Comparison of ENCODE assay signal across 18 cellular contexts in genomic region chr18:35732134-35732533, GRCh38.
"Had no signal": no experiment of that assay in that cellular context is flagged by ENCODE, and none has a peak within 500 bp of the region (broad histone marks: within the 10 kb centered on the region; RNA-seq: fewer than 3 reads in every experiment).

No MANE protein-coding gene starts in this region.

- H3K4me3 Mint-ChIP-seq: naive thymus-derived CD8-positive, alpha-beta T cell; neural crest cell; stimulated activated naive B cell treated with anti-CD40 and anti-IgM and Interleukin-4, amounts not matched to agents 10 μg/mL and 1 μg/mL and 100 μg/mL, for 72 hours; stimulated activated naive CD8-positive, alpha-beta T cell treated with anti-CD3 and anti-CD28 coated beads, Interleukin-15, amount 100 ng/mL, for 72 hours had no signal

- H3K27ac Mint-ChIP-seq: stimulated activated naive B cell treated with anti-CD40 and anti-IgM and Interleukin-4, amounts not matched to agents 10 μg/mL and 1 μg/mL and 100 μg/mL, for 72 hours; stimulated activated naive CD8-positive, alpha-beta T cell treated with anti-CD3 and anti-CD28 coated beads, Interleukin-15, amount 100 ng/mL, for 72 hours had no signal

- H3K27me3 ChIP-seq: left lung, ovary, sigmoid colon, uterus had no signal

- H3K36me3 ChIP-seq: left lung, ovary, prostate gland, sigmoid colon, uterus had no signal

- H3K4me3 ChIP-seq: coronary artery, left lung, ovary, prostate gland, sigmoid colon, skin epidermis, uterus had no signal

- H3K27ac ChIP-seq: coronary artery, left lung, ovary, prostate gland, sigmoid colon, skin epidermis, uterus had no signal

- H3K9me3 ChIP-seq: ovary, prostate gland, sigmoid colon, uterus had no signal

- ATAC-seq: naive thymus-derived CD8-positive, alpha-beta T cell; stimulated activated naive B cell treated with anti-CD40 and anti-IgM and Interleukin-4, amounts not matched to agents 10 μg/mL and 1 μg/mL and 100 μg/mL, for 72 hours; stimulated activated naive CD8-positive, alpha-beta T cell treated with anti-CD3 and anti-CD28 coated beads, Interleukin-15, amount 100 ng/mL, for 72 hours had no signal

- DNase-seq: central memory CD4-positive, alpha-beta T cell; effector CD4-positive, alpha-beta T cell; islet precursor cell; left lung; naive thymus-derived CD8-positive, alpha-beta T cell; ovary; retina; sigmoid colon; stimulated activated CD4-positive, alpha-beta T cell treated with anti-CD3 and anti-CD28 coated beads, Interleukin-2, amount 100 ng/mL, for 24 hours; stimulated activated CD4-positive, alpha-beta T cell treated with anti-CD3 and anti-CD28 coated beads, Interleukin-4, amount 100 ng/mL, for 4 hours; stimulated activated naive B cell treated with anti-CD40 and anti-IgM and Interleukin-4, amounts not matched to agents 10 μg/mL and 1 μg/mL and 100 μg/mL, for 72 hours; stimulated activated naive CD8-positive, alpha-beta T cell treated with anti-CD3 and anti-CD28 coated beads, Interleukin-15, amount 100 ng/mL, for 72 hours; trophoblast cell; uterus had no signal

- H3K4me1 Mint-ChIP-seq: naive thymus-derived CD8-positive, alpha-beta T cell; neural crest cell; stimulated activated naive B cell treated with anti-CD40 and anti-IgM and Interleukin-4, amounts not matched to agents 10 μg/mL and 1 μg/mL and 100 μg/mL, for 72 hours had no signal

- H3K4me1 ChIP-seq: left lung, prostate gland, sigmoid colon, uterus had no signal
